8 cellular contexts compared by ENCODE assay signal in genomic region chr22:16824718-16825687, GRCh38. TPM values are rescaled to one million over a fixed set of nuclear protein-coding genes. Genes with fewer than 3 reads are reported as not detected.
DNase-seq lines count a peak whose midpoint lies in the region; ATAC-seq and TF ChIP-seq lines count a peak whose summit lies in the region.

Gene XKR3 (minus strand): TSS chr22:16825411. CDS start chr22:16808073, 17,338 bp downstream.

- intact Hi-C loops in left colon (cut with DNase I, micrococcal nuclease): no loop called here

- ATAC-seq in GM19043 (IDR thresholded peaks at IDR 0.05; ENCODE audit: low read depth, unreplicated experiment) (peak; percentile 86), HG03469 (IDR thresholded peaks at IDR 0.05; ENCODE audit: unreplicated experiment) (peak; percentile 76), T-helper 17 cell (peak; percentile 53), left colon (no peak), esophagus mucosa (no peak)
- peak in 1 of 2 donors; percentile 56 for ATAC-seq in naive thymus-derived CD8-positive, alpha-beta T cell

- peak within 1 kb of the TSS; percentile 83 for H3K4me3 Mint-ChIP-seq in T-helper 17 cell
- H3K4me3 Mint-ChIP-seq in naive thymus-derived CD8-positive, alpha-beta T cell: peak within 1 kb of the TSS; percentile 68 to 84 (median 71)

- in situ Hi-C loops in GM13977 (cut with MboI; ENCODE audit: low pct_unique_long_range_greater_than_20kb, low sequenced_read_pairs, unreplicated experiment): no loop called here

- no peak for TF ChIP-seq CTCF in GM13977 (IDR thresholded peaks at IDR 0.05; ENCODE audit: extremely low read depth, insufficient read depth, missing control alignments)

- H3K9me3 Mint-ChIP-seq in naive thymus-derived CD8-positive, alpha-beta T cell: peaks cover 0 to 12% (median 0%) of the 10 kb centered on the region in 9 donors

- H3K27me3 Mint-ChIP-seq in T-helper 17 cell: peaks cover 5% of the 10 kb centered on the region
- no peaks in the 10 kb centered on the region for H3K27me3 Mint-ChIP-seq in naive thymus-derived CD8-positive, alpha-beta T cell

- DNase-seq in T-helper 17 cell (no peak), NCI-H1436 (lab: John Stamatoyannopoulos, UW) (no peak), left colon (no peak), GM13977 (ENCODE audit: low spot score) (no peak)
- peak in 2 of 10 donors; percentile 1 to 4 for DNase-seq in naive thymus-derived CD8-positive, alpha-beta T cell

- peak within 1 kb of the TSS; percentile 87 for H3K27ac Mint-ChIP-seq in T-helper 17 cell
- peak within 1 kb of the TSS in 9 of 10 donors; percentile 25 to 88 (median 73) for H3K27ac Mint-ChIP-seq in naive thymus-derived CD8-positive, alpha-beta T cell

- no peaks in the 10 kb centered on the region for H3K36me3 Mint-ChIP-seq in T-helper 17 cell (ENCODE audit: low read depth)
- peaks cover 0 to 5% (median 3%) of the 10 kb centered on the region in 3 donors for H3K36me3 Mint-ChIP-seq in naive thymus-derived CD8-positive, alpha-beta T cell

- H3K4me1 Mint-ChIP-seq in T-helper 17 cell: peaks cover 16% of the 10 kb centered on the region
- peaks cover 9 to 23% (median 19%) of the 10 kb centered on the region in 4 donors for H3K4me1 Mint-ChIP-seq in naive thymus-derived CD8-positive, alpha-beta T cell

- POLR2A ChIA-PET in naive thymus-derived CD8-positive, alpha-beta T cell (lab: Charles Lee): no interaction called here

- no peaks in the 10 kb centered on the region for H3K9me3 ChIP-seq in T-helper 17 cell (ENCODE audit: control insufficient read depth, low read length, poor library complexity, severe bottlenecking)

RNA-seq across cellular contexts. Expression of gene XKR3, which starts in this region (rescaled TPM):
- total RNA-seq in T-helper 17 cell (under 1 TPM in 1 of 2 donors, not detected in 1; 0.26 TPM), left colon (not detected), esophagus mucosa (not detected)
- total RNA-seq in naive thymus-derived CD8-positive, alpha-beta T cell: not detected
- polyA plus RNA-seq in naive thymus-derived CD8-positive, alpha-beta T cell: not detected

Comparison
In these comparisons a context has a peak if more than half of its experiments do, and no peak if none do; other contexts are left out.
1. Peak in ATAC-seq in T-helper 17 cell; RNA of the gene not detected or under 1 TPM.
2. ATAC-seq: peak in GM19043 (single experiment) and HG03469 (single experiment); none in left colon (single experiment) and esophagus mucosa (single experiment).